11 cellular contexts compared by ENCODE assay signal in genomic region chr6:52546192-52546591, GRCh38. TPM values are rescaled to one million over a fixed set of nuclear protein-coding genes. Genes with fewer than 3 reads are reported as not detected.
DNase-seq lines count a peak whose midpoint lies in the region; ATAC-seq and TF ChIP-seq lines count a peak whose summit lies in the region.
"Had no signal": no experiment of that assay in that cellular context is flagged by ENCODE, and none has a peak within 500 bp of the region (broad histone marks: within the 10 kb centered on the region; RNA-seq: fewer than 3 reads in every experiment).

No MANE protein-coding gene starts in this region.

- H3K36me3 ChIP-seq in mesenchymal stem cell (ENCODE audit: control insufficient read depth in 1 of 2, insufficient read depth in 2 of 2, low read depth in 1 of 2, low read length in 2 of 2) (peaks cover 4 to 63% of the 10 kb centered on the region in 2 experiments), hepatocyte (replicated peaks; ENCODE audit: insufficient read depth, low read depth) (no peaks in the 10 kb centered on the region)

- no peak overlapping the region for H4K91ac ChIP-seq in mesenchymal stem cell (ENCODE audit: low read length)

- peak overlapping the region; percentile 79 for H4K8ac ChIP-seq in mesenchymal stem cell (ENCODE audit: low read length)

- no peaks in the 10 kb centered on the region for H3K27me3 ChIP-seq in mesenchymal stem cell (ENCODE audit: control insufficient read depth in 1 of 2, insufficient read depth in 1 of 2, low read length in 2 of 2)
- no peaks in the 10 kb centered on the region for H3K27me3 ChIP-seq in hepatocyte

- H2AK5ac ChIP-seq in mesenchymal stem cell (ENCODE audit: low read length, severe bottlenecking), result peak overlapping the region; percentile 95

- peak overlapping the region in 1 of 2 experiments; percentile 73 for H3K18ac ChIP-seq in mesenchymal stem cell (ENCODE audit: low read depth in 1 of 2, low read length in 2 of 2)

- H3K4me1 ChIP-seq in mesenchymal stem cell (ENCODE audit: control insufficient read depth, insufficient read depth, low read depth, low read length) (peaks cover 40% of the 10 kb centered on the region), hepatocyte (ENCODE audit: insufficient read depth) (peaks cover 67% of the 10 kb centered on the region)

- no peak overlapping the region for H2BK15ac ChIP-seq in mesenchymal stem cell (ENCODE audit: low read depth, poor library complexity, severe bottlenecking)

- 100% methylated on average over 1 of the region's 1 CpG for WGBS in mesenchymal stem cell
- 81% methylated on average over 1 of the region's 1 CpG for WGBS in hepatocyte (ENCODE audit: low lambda C conversion rate, missing lambda C conversion rate)

- H3K4me3 ChIP-seq in mesenchymal stem cell (ENCODE audit: insufficient read depth in 1 of 2, low read depth in 1 of 2, low read length in 2 of 2) (no peak overlapping the region), hepatocyte (no peak overlapping the region)

- no peak overlapping the region for H2AFZ ChIP-seq in mesenchymal stem cell (ENCODE audit: low read depth, low read length)
- no peak overlapping the region for H2AFZ ChIP-seq in hepatocyte

- H3K4ac ChIP-seq in mesenchymal stem cell (ENCODE audit: low read depth in 1 of 2, low read length in 2 of 2), result no peak overlapping the region

- peak overlapping the region in 1 of 2 experiments; percentile 22 for H3K14ac ChIP-seq in mesenchymal stem cell (ENCODE audit: low read length in 2 of 2)

- H2BK120ac ChIP-seq in mesenchymal stem cell (ENCODE audit: low read depth, low read length), result no peak overlapping the region

- DNase-seq in mesenchymal stem cell (no peak), hepatocyte (ENCODE audit: low spot score) (no peak), NCI-H526 (lab: John Stamatoyannopoulos, UW) (no peak), C1 segment of cervical spinal cord (lab: John Stamatoyannopoulos, UW) (no peak)
- DNase-seq in activated T-cell treated with anti-CD3 and anti-CD28 coated beads, Interleukin-2, amount 50 U/mL, for 1 hour, result no peak
- DNase-seq: effector memory CD4-positive, alpha-beta T cell; hippocampal formation; SIG-M5 had no signal

- H3K9me3 ChIP-seq in mesenchymal stem cell (ENCODE audit: control insufficient read depth, low read length), result no peaks in the 10 kb centered on the region
- H3K9me3 ChIP-seq in hepatocyte (ENCODE audit: low read depth), result no peaks in the 10 kb centered on the region

- H3K27ac ChIP-seq in mesenchymal stem cell (ENCODE audit: low read length, poor library complexity, severe bottlenecking), result peak overlapping the region; percentile 35
- H3K27ac ChIP-seq in hepatocyte, result no peak overlapping the region

- peak; percentile 48 for ATAC-seq in GM18873 (IDR thresholded peaks at IDR 0.05; ENCODE audit: low FRiP score, unreplicated experiment)
- peak; percentile 44 for ATAC-seq in GM21737 (IDR thresholded peaks at IDR 0.05; ENCODE audit: unreplicated experiment)
- ATAC-seq in HG03354 (IDR thresholded peaks at IDR 0.05; ENCODE audit: poor library complexity, severe bottlenecking, unreplicated experiment), result peak; percentile 49

- H3K23ac ChIP-seq in mesenchymal stem cell (ENCODE audit: low read length in 2 of 2), result peak overlapping the region in 1 of 2 experiments; percentile 90

- peaks cover 10% of the 10 kb centered on the region for H4K20me1 ChIP-seq in hepatocyte (ENCODE audit: insufficient read depth, poor library complexity, severe bottlenecking)

- TF ChIP-seq CTCF in hepatocyte (IDR thresholded peaks at IDR 0.05; ENCODE audit: poor library complexity), result no peak

- no peak overlapping the region for H2BK5ac ChIP-seq in mesenchymal stem cell (ENCODE audit: low read depth, low read length, poor library complexity, severe bottlenecking)

- no peak overlapping the region for H3K4me2 ChIP-seq in mesenchymal stem cell (ENCODE audit: low read length, poor library complexity, severe bottlenecking)
- H3K4me2 ChIP-seq in hepatocyte, result no peak overlapping the region

- no peak overlapping the region for H3K9ac ChIP-seq in mesenchymal stem cell (ENCODE audit: low read length)

- H3K9me2 ChIP-seq in hepatocyte (replicated peaks; ENCODE audit: insufficient read depth), result no peaks in the 10 kb centered on the region

- H3K79me2 ChIP-seq in hepatocyte, result peaks cover 96% of the 10 kb centered on the region

- H2BK12ac ChIP-seq in mesenchymal stem cell (ENCODE audit: low read length in 2 of 2), result peak overlapping the region in 1 of 2 experiments; percentile 51

- H3K79me1 ChIP-seq in mesenchymal stem cell (replicated peaks; ENCODE audit: low read length, poor library complexity, severe bottlenecking), result no peaks in the 10 kb centered on the region

RNA-seq across cellular contexts. Expression of gene TRAM2, which starts 30.7 kb away (rescaled TPM):
- 133 TPM for polyA plus RNA-seq in mesenchymal stem cell (2013, experiment 1 of 2)
- 130 TPM for polyA plus RNA-seq in mesenchymal stem cell (2013, experiment 2 of 2)
- 47.6 and 48.2 TPM in 2 replicates for total RNA-seq in hepatocyte
- 20.8 and 29.6 TPM in 2 replicates for polyA plus RNA-seq in hepatocyte
